Comparison of ENCODE assay signal across 19 cellular contexts in the genomic region with DNA sequence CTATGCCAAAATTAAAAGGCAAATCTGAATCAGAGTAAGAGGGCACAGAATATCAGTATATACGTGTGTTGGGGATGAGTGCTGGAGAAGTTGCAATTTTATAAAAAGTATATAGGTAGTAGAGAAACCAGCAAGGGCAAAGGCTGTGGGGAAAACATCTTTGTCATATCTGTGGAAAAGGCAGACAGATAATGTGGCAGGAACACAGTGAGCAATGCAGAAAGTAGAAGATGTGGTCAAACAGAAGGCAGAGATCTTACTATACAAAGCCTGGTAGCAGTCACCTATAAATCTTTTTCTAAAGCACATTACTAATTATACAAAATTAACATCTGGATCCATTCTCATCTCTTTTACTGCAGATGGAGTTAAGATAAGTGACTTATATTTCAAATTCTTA.
"Had no signal": no experiment of that assay in that cellular context is flagged by ENCODE, and none has a peak within 500 bp of the region (broad histone marks: within the 10 kb centered on the region; RNA-seq: fewer than 3 reads in every experiment).

No MANE protein-coding gene starts in this region.

- H3K9me3 Mint-ChIP-seq: memory B cell; natural killer cell; stimulated activated naive B cell treated with anti-CD40 and anti-IgM and Interleukin-4, amounts not matched to agents 10 μg/mL and 1 μg/mL and 100 μg/mL, for 72 hours had no signal

- ATAC-seq: gastrocnemius medialis; heart right ventricle; natural killer cell; sciatic nerve; stimulated activated naive B cell treated with anti-CD40 and anti-IgM and Interleukin-4, amounts not matched to agents 10 μg/mL and 1 μg/mL and 100 μg/mL, for 72 hours had no signal

- H3K36me3 Mint-ChIP-seq: natural killer cell had no signal

- DNase-seq: cortex of kidney; effector memory CD4-positive, alpha-beta T cell; gastrocnemius medialis; heart right ventricle; hypothalamus; kidney glomerular epithelial cell; natural killer cell; posterior cingulate gyrus; spleen; stimulated activated CD4-positive, alpha-beta T cell treated with anti-CD3 and anti-CD28 coated beads, Interleukin-15, amount 100 ng/mL, for 24 hours; stimulated activated CD4-positive, alpha-beta T cell treated with anti-CD3 and anti-CD28 coated beads, Interleukin-1b, Interleukin-23, amount 100 ng/mL, for 48 hours; stimulated activated CD4-positive, alpha-beta T cell treated with anti-CD3 and anti-CD28 coated beads, Interleukin-4, amount 100 ng/mL, for 24 hours; stimulated activated naive B cell treated with anti-CD40 and anti-IgM and Interleukin-4, amounts not matched to agents 10 μg/mL and 1 μg/mL and 100 μg/mL, for 72 hours; trophoblast cell had no signal

- H3K27ac Mint-ChIP-seq: memory B cell; mesothelial cell of epicardium; natural killer cell; stimulated activated naive B cell treated with anti-CD40 and anti-IgM and Interleukin-4, amounts not matched to agents 10 μg/mL and 1 μg/mL and 100 μg/mL, for 72 hours had no signal

- H3K27me3 ChIP-seq: esophagus muscularis mucosa, gastrocnemius medialis, heart right ventricle, spleen had no signal

- H3K27ac ChIP-seq: epithelial cell of prostate, esophagus muscularis mucosa, gastrocnemius medialis, heart right ventricle, spleen had no signal

- H3K4me1 ChIP-seq: gastrocnemius medialis had no signal

- H3K4me3 ChIP-seq: esophagus muscularis mucosa, gastrocnemius medialis, heart right ventricle, spleen had no signal

- H3K36me3 ChIP-seq: esophagus muscularis mucosa, gastrocnemius medialis, heart right ventricle, spleen had no signal

- H3K9me3 ChIP-seq: esophagus muscularis mucosa, gastrocnemius medialis, heart right ventricle, spleen had no signal
